ENCODE assay signal across 22 cellular contexts in the genomic region with DNA sequence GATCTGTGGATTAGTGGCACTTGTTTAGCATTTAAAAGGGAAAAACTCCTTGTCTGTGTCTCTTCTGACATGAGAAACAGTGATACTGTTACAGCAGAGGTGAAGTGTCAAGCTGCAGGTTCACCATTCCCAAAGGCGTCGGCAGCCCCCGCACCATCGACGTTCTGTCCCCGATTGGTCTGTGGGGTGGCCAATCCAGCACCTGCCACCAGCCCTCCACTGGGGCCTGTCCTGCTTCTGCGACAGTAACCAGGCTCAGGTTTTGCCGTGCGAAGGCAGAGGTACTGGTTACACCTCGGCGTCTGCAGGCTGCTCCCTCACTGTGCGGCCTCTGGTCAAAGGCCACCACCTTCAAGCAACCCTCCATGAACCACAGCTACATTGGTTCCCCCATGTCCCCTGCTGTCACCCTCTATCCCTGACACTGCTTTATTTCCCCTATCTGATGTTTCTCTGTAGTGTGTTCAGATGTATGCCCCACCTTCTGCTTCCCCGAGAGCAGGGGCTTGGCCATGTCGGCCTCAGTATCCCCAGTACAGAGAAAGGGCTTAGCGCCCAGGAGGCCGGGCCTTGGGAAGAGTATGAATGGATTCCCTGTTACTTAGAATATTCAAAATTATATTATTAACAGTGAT. TPM values are rescaled to one million over a fixed set of nuclear protein-coding genes. Genes with fewer than 3 reads are reported as not detected.
DNase-seq lines count a peak whose midpoint lies in the region; ATAC-seq and TF ChIP-seq lines count a peak whose summit lies in the region.
"Had no signal": no experiment of that assay in that cellular context is flagged by ENCODE, and none has a peak within 500 bp of the region (broad histone marks: within the 10 kb centered on the region; RNA-seq: fewer than 3 reads in every experiment).

No MANE protein-coding gene starts in this region.

- no peak overlapping the region for H3K4me2 ChIP-seq in PC-9

- H3K27me3 ChIP-seq in endodermal cell (ENCODE audit: control insufficient read depth, insufficient read depth, low read length, poor library complexity, severe bottlenecking) (no peaks in the 10 kb centered on the region), PC-9 (ENCODE audit: insufficient read depth, low read depth) (no peaks in the 10 kb centered on the region), psoas muscle (ENCODE audit: insufficient read depth in 3 of 3, low read length in 2 of 3) (no peaks in the 10 kb centered on the region)
- H3K27me3 ChIP-seq: SJCRH30 had no signal

- H3K4me3 ChIP-seq in endodermal cell (ENCODE audit: low read length) = no peak overlapping the region
- H3K4me3 ChIP-seq in PC-9 = no peak overlapping the region
- no peak overlapping the region for H3K4me3 ChIP-seq in psoas muscle
- H3K4me3 ChIP-seq: SJCRH30 had no signal

- H3K9me3 ChIP-seq in endodermal cell (ENCODE audit: control insufficient read depth, low read length) = no peaks in the 10 kb centered on the region
- no peaks in the 10 kb centered on the region for H3K9me3 ChIP-seq in PC-9 (ENCODE audit: insufficient read depth, low read depth)
- H3K9me3 ChIP-seq in psoas muscle = no peaks in the 10 kb centered on the region
- H3K9me3 ChIP-seq: SJCRH30 had no signal

- H3K4me1 ChIP-seq in endodermal cell (ENCODE audit: control insufficient read depth, insufficient read depth, low read length) = no peaks in the 10 kb centered on the region
- H3K4me1 ChIP-seq in PC-9 (replicated peaks; ENCODE audit: insufficient read depth) = no peaks in the 10 kb centered on the region
- H3K4me1 ChIP-seq in psoas muscle = no peaks in the 10 kb centered on the region
- H3K4me1 ChIP-seq: SJCRH30 had no signal

- H4K20me1 ChIP-seq in PC-9 (ENCODE audit: insufficient read depth) = no peaks in the 10 kb centered on the region

- peak overlapping the region; percentile 8 for H3K27ac Mint-ChIP-seq in endodermal cell
- H3K27ac Mint-ChIP-seq in osteocyte (ENCODE audit: unreplicated experiment) = no peak overlapping the region

- TF ChIP-seq CTCF in GM13977 (IDR thresholded peaks at IDR 0.05; ENCODE audit: extremely low read depth, insufficient read depth, missing control alignments) = no peak
- no peak for TF ChIP-seq CTCF in endodermal cell (conservative IDR thresholded peaks at IDR 0.05)
- TF ChIP-seq CTCF in osteocyte (IDR thresholded peaks at IDR 0.05) = no peak
- no peak for TF ChIP-seq CTCF in PC-9 (conservative IDR thresholded peaks at IDR 0.05)
- TF ChIP-seq CTCF in psoas muscle (IDR thresholded peaks at IDR 0.05) = no peak

- DNase-seq in D341Med (ENCODE audit: low spot score) (peak; percentile 11), GM13977 (ENCODE audit: low spot score) (peak; percentile 4), endodermal cell (no peak), osteocyte (ENCODE audit: extremely low spot score, unreplicated experiment) (peak; percentile 72), PC-9 (no peak), psoas muscle (no peak)
- DNase-seq: ACHN, C1 segment of cervical spinal cord, DMS79 treated with DMSO at 0.1 percent for 48 hours, H9, NCI-H1417 treated with DMSO at 0.1 percent for 48 hours, NCI-H187 treated with DMSO at 0.1 percent for 48 hours, NCI-H2227 treated with DMSO at 0.1 percent for 48 hours, NCI-H524, NCI-H82, OCI-M1, RPMI8226, SJCRH30 had no signal

- 94 to 97% methylated on average over 8 to 16 of the region's 16 CpGs for WGBS in endodermal cell (ENCODE audit: insufficient coverage in 1 of 2, insufficient read length in 1 of 2), 2 experiments
- WGBS in psoas muscle, 3 donors = 91 to 95% (median 92%) methylated on average over 16 of the region's 16 CpGs

- in situ Hi-C loops in GM13977 (cut with MboI; ENCODE audit: low pct_unique_long_range_greater_than_20kb, low sequenced_read_pairs, unreplicated experiment) = no loop called here

- no peaks in the 10 kb centered on the region; the same call in 1 of the 2 replicates for H3F3A ChIP-seq in PC-9 (ENCODE audit: insufficient read depth, low read depth)

- no peak overlapping the region for H2AFZ ChIP-seq in PC-9

- H3K4me1 Mint-ChIP-seq in endodermal cell (peaks cover 4% of the 10 kb centered on the region), osteocyte (ENCODE audit: unreplicated experiment) (peaks cover 5% of the 10 kb centered on the region)

- no peak for ATAC-seq in psoas muscle
- ATAC-seq in GM21360 (IDR thresholded peaks at IDR 0.05; ENCODE audit: unreplicated experiment) = no peak

- no peaks in the 10 kb centered on the region for H3K79me2 ChIP-seq in PC-9 (ENCODE audit: low read depth)

- H3K27me3 Mint-ChIP-seq in endodermal cell (ENCODE audit: insufficient read depth) (no peaks in the 10 kb centered on the region), osteocyte (ENCODE audit: unreplicated experiment) (no peaks in the 10 kb centered on the region)

- H3K9ac ChIP-seq in endodermal cell (ENCODE audit: extremely low read depth, low read length, poor library complexity, severe bottlenecking) = no peak overlapping the region

- POLR2A ChIA-PET in PC-9 (lab: Charles Lee; ENCODE audit: unreplicated experiment) = no interaction called here

- H3K36me3 Mint-ChIP-seq in endodermal cell (ENCODE audit: low read depth) = peaks cover 12% of the 10 kb centered on the region
- H3K36me3 Mint-ChIP-seq in osteocyte (ENCODE audit: unreplicated experiment) = peaks cover 13% of the 10 kb centered on the region

- H3K9me3 Mint-ChIP-seq in endodermal cell (no peaks in the 10 kb centered on the region), osteocyte (ENCODE audit: unreplicated experiment) (no peaks in the 10 kb centered on the region)
- H3K9me3 Mint-ChIP-seq: H9 had no signal

- no TSS peak for BruUV-seq in PC-9 (replicated peaks; lab: Mats Ljungman, UMichigan)

- no peak overlapping the region for H3K27ac ChIP-seq in endodermal cell (ENCODE audit: low read depth, low read length)
- no peak overlapping the region for H3K27ac ChIP-seq in PC-9
- H3K27ac ChIP-seq in psoas muscle = no peak overlapping the region
- H3K27ac ChIP-seq: HL-60, SJCRH30 had no signal

- CTCF ChIA-PET in PC-9 (lab: Charles Lee) = interaction anchor here (0.7 kb wide), 1 partner anchor 28 kb away, joined by 4 read pairs; no protein-coding TSS in a partner anchor

- H3K9me2 ChIP-seq in PC-9 (ENCODE audit: insufficient read depth) = no peaks in the 10 kb centered on the region

- H3K36me3 ChIP-seq in endodermal cell (ENCODE audit: control insufficient read depth, insufficient read depth, low read length) = peaks cover 4% of the 10 kb centered on the region
- H3K36me3 ChIP-seq in PC-9 (ENCODE audit: low read depth) = no peaks in the 10 kb centered on the region
- H3K36me3 ChIP-seq in psoas muscle (ENCODE audit: insufficient read depth in 1 of 2, low read depth in 1 of 2) = no peaks in the 10 kb centered on the region

- intact Hi-C loops in PC-9 (cut with micrococcal nuclease; ENCODE audit: unreplicated experiment) = no loop called here
- intact Hi-C loops in psoas muscle (cut with DNase I) = no loop called here

- H3K4me3 Mint-ChIP-seq in endodermal cell = no peak overlapping the region
- no peak overlapping the region for H3K4me3 Mint-ChIP-seq in osteocyte (ENCODE audit: unreplicated experiment)
- H3K4me3 Mint-ChIP-seq: H9 had no signal

RNA-seq across cellular contexts. Expression of gene ESPNL, which starts 8.6 kb away (rescaled TPM):
- total RNA-seq in endodermal cell (under 1 TPM; 0.15 to 0.86 TPM), osteocyte (not detected in 2 replicates), PC-9 (2021) (1.1 and 2.2 TPM in 2 replicates), psoas muscle (under 1 TPM in 3 of 4 donors, not detected in 1; 0.17 to 0.32 (median 0.22) TPM)
- polyA plus RNA-seq in endodermal cell (2013, experiment 1 of 2) = 0.32 TPM
- polyA plus RNA-seq in endodermal cell (2013, experiment 2 of 2) = 0.25 TPM
- polyA plus RNA-seq in psoas muscle = under 1 TPM; 0.04 to 0.14 (median 0.12) TPM
- total RNA-seq: M059J had no signal

RNA-seq across cellular contexts. Expression of gene SCLY, which starts 30.7 kb away (rescaled TPM):
- total RNA-seq in endodermal cell = 10 to 100 TPM; 39.0 to 45.0 TPM
- 26.0 TPM for polyA plus RNA-seq in endodermal cell (2013, experiment 1 of 2)
- 23.0 TPM for polyA plus RNA-seq in endodermal cell (2013, experiment 2 of 2)
- total RNA-seq in osteocyte = 22.1 and 22.5 TPM in 2 replicates
- total RNA-seq in PC-9 (2021) = 33.9 and 40.0 TPM in 2 replicates
- total RNA-seq in psoas muscle = 10 to 100 TPM in 1 of 4 donors, 1 to 10 TPM in 3; 4.8 to 10.1 (median 7.4) TPM
- polyA plus RNA-seq in psoas muscle = 1 to 10 TPM; 4.6 to 8.8 (median 6.5) TPM

RNA-seq across cellular contexts. Expression of gene KLHL30, which starts 46.9 kb away (rescaled TPM):
- total RNA-seq in endodermal cell (not detected), osteocyte (1.0 and 1.2 TPM in 2 replicates), PC-9 (2021) (0.80 and 1.2 TPM in 2 replicates), psoas muscle (100 to 1,000 TPM in 3 of 4 donors, 10 to 100 TPM in 1; 82.1 to 175 (median 153) TPM)
- 0.25 TPM for polyA plus RNA-seq in endodermal cell (2013, experiment 1 of 2)
- polyA plus RNA-seq in endodermal cell (2013, experiment 2 of 2) = 0.41 TPM
- 100 to 1,000 TPM in 1 of 3 donors, 10 to 100 TPM in 2; 67.7 to 121 (median 91.7) TPM for polyA plus RNA-seq in psoas muscle
- total RNA-seq: H9, HT1080, M059J had no signal

Comparison
In these comparisons a context has a peak if more than half of its experiments do, and no peak if none do; other contexts are left out.
1. DNase-seq: peak in D341Med (single experiment), GM13977 (single experiment) and osteocyte (single experiment); none in endodermal cell (single experiment), PC-9 (0 of 2) and psoas muscle (0 of 2).
2. RNA of gene KLHL30, which starts 46.9 kb away (total RNA-seq): 82.1 to 175 TPM in psoas muscle; 0.80 to 1.2 TPM in PC-9, 1.0 to 1.2 TPM in osteocyte and not detected in endodermal cell; every median in the first group is over 10 times any median in the second.